20 cellular contexts compared by ENCODE assay signal in genomic region chr11:87203907-87204602, GRCh38.
"Had no signal": no experiment of that assay in that cellular context is flagged by ENCODE, and none has a peak within 500 bp of the region (broad histone marks: within the 10 kb centered on the region; RNA-seq: fewer than 3 reads in every experiment).

No MANE protein-coding gene starts in this region.

- H3K4me1 Mint-ChIP-seq: activated CD4-positive, alpha-beta T cell treated with anti-CD3 and anti-CD28 coated beads, Interleukin-2, amount 10 ng/mL, durations not matched to agents 24 days and 14 days had no signal

- H3K36me3 ChIP-seq: brain microvascular endothelial cell, gastroesophageal sphincter, heart left ventricle, stomach had no signal

- H3K4me3 Mint-ChIP-seq: activated CD4-positive, alpha-beta T cell treated with anti-CD3 and anti-CD28 coated beads, Interleukin-2, amount 10 ng/mL, durations not matched to agents 24 days and 14 days; memory B cell; neural crest cell; type B pancreatic cell had no signal

- H3K27me3 ChIP-seq: brain microvascular endothelial cell, gastroesophageal sphincter, heart left ventricle, stomach, testis had no signal

- H3K4me1 ChIP-seq: gastroesophageal sphincter, stomach, testis had no signal

- H3K4me3 ChIP-seq: gastroesophageal sphincter, heart left ventricle, stomach, testis had no signal

- DNase-seq: activated CD4-positive, alpha-beta T cell treated with anti-CD3 and anti-CD28 coated beads, Interleukin-2, amount 10 ng/mL, durations not matched to agents 24 days and 14 days; activated CD8-positive, alpha-beta memory T cell treated with anti-CD3 and anti-CD28 coated beads, Interleukin-2, amount 50 U/mL, for 4 hours; activated effector memory CD4-positive, alpha-beta T cell treated with anti-CD3 and anti-CD28 coated beads, Interleukin-2, amount 50 U/mL, for 16 hours; activated naive CD4-positive, alpha-beta T cell treated with anti-CD3 and anti-CD28 coated beads, Interleukin-2, amount 50 U/mL, for 16 hours; activated T-cell treated with anti-CD3 and anti-CD28 coated beads, Interleukin-2, amount 50 U/mL, for 48 hours; aorta; brain microvascular endothelial cell; central memory CD4-positive, alpha-beta T cell; heart left ventricle; kidney glomerular epithelial cell; left ventricle myocardium superior; stimulated activated CD4-positive, alpha-beta T cell treated with anti-CD3 and anti-CD28 coated beads, Interleukin-4, amount 100 ng/mL, for 1 hour; stomach; testis had no signal

- ATAC-seq: gastroesophageal sphincter, heart left ventricle, left ventricle myocardium superior had no signal

- H3K27ac Mint-ChIP-seq: activated CD4-positive, alpha-beta T cell treated with anti-CD3 and anti-CD28 coated beads, Interleukin-2, amount 10 ng/mL, durations not matched to agents 24 days and 14 days; memory B cell; progenitor cell of endocrine pancreas; type B pancreatic cell had no signal

- H3K9me3 ChIP-seq: gastroesophageal sphincter, heart left ventricle, stomach, testis had no signal

- FAIRE-seq: colon had no signal

- H3K27ac ChIP-seq: brain microvascular endothelial cell, gastroesophageal sphincter, heart left ventricle, stomach, testis had no signal

- H3K27me3 Mint-ChIP-seq: activated CD4-positive, alpha-beta T cell treated with anti-CD3 and anti-CD28 coated beads, Interleukin-2, amount 10 ng/mL, durations not matched to agents 24 days and 14 days; memory B cell; progenitor cell of endocrine pancreas; type B pancreatic cell had no signal
